9 cellular contexts compared by ENCODE assay signal in the genomic region with DNA sequence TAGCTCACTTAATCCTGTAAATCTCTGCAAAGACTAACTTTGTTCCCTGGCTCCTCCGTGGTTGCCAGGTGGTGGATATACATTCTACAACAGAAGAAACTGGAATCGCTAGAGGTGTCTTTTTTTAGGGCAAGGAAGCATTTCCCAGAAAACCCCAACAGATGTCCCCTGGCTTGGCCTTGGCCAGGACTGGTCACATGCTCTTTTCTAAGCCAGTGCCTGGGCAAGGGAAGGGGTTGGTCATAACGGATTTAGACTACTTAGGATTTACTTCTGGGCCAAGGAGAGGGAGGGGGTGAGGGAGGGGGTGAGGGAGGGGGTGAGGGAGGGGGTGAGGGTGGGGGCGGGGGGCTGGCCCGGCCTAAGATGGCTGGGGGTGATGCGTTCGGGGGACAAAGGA.
DNase-seq lines count a peak whose midpoint lies in the region; ATAC-seq and TF ChIP-seq lines count a peak whose summit lies in the region.
"Had no signal": no experiment of that assay in that cellular context is flagged by ENCODE, and none has a peak within 500 bp of the region (broad histone marks: within the 10 kb centered on the region; RNA-seq: fewer than 3 reads in every experiment).

No MANE protein-coding gene starts in this region.

- H3K27ac Mint-ChIP-seq in memory B cell = peak overlapping the region; percentile 95

- in situ Hi-C loops in transverse colon (cut with MboI; ENCODE audit: low pct_ligation_motif_present in 1 of 4, low pct_unique_long_range_greater_than_20kb in 1 of 4, low sequenced_read_pairs in 3 of 4) = no loop called here

- 19 to 51% methylated on average over 3 to 7 of the region's 7 CpGs for WGBS in transverse colon (ENCODE audit: low coverage in 1 of 2), 2 donors

- intact Hi-C loops in transverse colon (cut with DNase I; ENCODE audit: low total_unique reads) = no loop called here

- H3K4me3 Mint-ChIP-seq in activated T-cell treated with anti-CD3 and anti-CD28 coated beads, Interleukin-2, amount 50 U/mL, for 4 hours = peak overlapping the region; percentile 75
- peak overlapping the region; percentile 91 for H3K4me3 Mint-ChIP-seq in memory B cell

- no peaks in the 10 kb centered on the region for H3K9me3 Mint-ChIP-seq in activated T-cell treated with anti-CD3 and anti-CD28 coated beads, Interleukin-2, amount 50 U/mL, for 4 hours
- no peaks in the 10 kb centered on the region for H3K9me3 Mint-ChIP-seq in memory B cell

- peak overlapping the region; percentile 98 for H3K27ac ChIP-seq in WERI-Rb-1
- H3K27ac ChIP-seq in transverse colon = peak overlapping the region; percentile 76 to 86 (median 84)

- peaks cover 11% of the 10 kb centered on the region for H3K4me1 Mint-ChIP-seq in activated T-cell treated with anti-CD3 and anti-CD28 coated beads, Interleukin-2, amount 50 U/mL, for 4 hours (ENCODE audit: low read depth)
- H3K4me1 Mint-ChIP-seq in memory B cell = peaks cover 17% of the 10 kb centered on the region

- peaks cover 55% of the 10 kb centered on the region for H3K27me3 Mint-ChIP-seq in activated T-cell treated with anti-CD3 and anti-CD28 coated beads, Interleukin-2, amount 50 U/mL, for 4 hours (ENCODE audit: low read depth)
- no peaks in the 10 kb centered on the region for H3K27me3 Mint-ChIP-seq in memory B cell

- TF ChIP-seq CTCF in WERI-Rb-1 (IDR thresholded peaks at IDR 0.05; ENCODE audit: low read depth, low read length) (no peak), transverse colon (IDR thresholded peaks at IDR 0.05) (no peak)

- H3K4me1 ChIP-seq in transverse colon = peaks cover 0 to 20% (median 12%) of the 10 kb centered on the region in 4 donors

- no peak for TF ChIP-seq POLR2A in transverse colon (IDR thresholded peaks at IDR 0.05)

- no peaks in the 10 kb centered on the region for H3K36me3 Mint-ChIP-seq in activated T-cell treated with anti-CD3 and anti-CD28 coated beads, Interleukin-2, amount 50 U/mL, for 4 hours (ENCODE audit: insufficient read depth)
- no peaks in the 10 kb centered on the region for H3K36me3 Mint-ChIP-seq in memory B cell

- no peaks in the 10 kb centered on the region for H3K27me3 ChIP-seq in WERI-Rb-1 (ENCODE audit: insufficient read depth, low read depth, severe bottlenecking)
- no peaks in the 10 kb centered on the region for H3K27me3 ChIP-seq in transverse colon

- H3K4me3 ChIP-seq in WERI-Rb-1 (ENCODE audit: low read depth, low read length) (peak overlapping the region; percentile 64), transverse colon (no peak overlapping the region)

- ATAC-seq in activated T-cell treated with anti-CD3 and anti-CD28 coated beads, Interleukin-2, amount 50 U/mL, for 4 hours = no peak
- ATAC-seq in memory B cell (ENCODE audit: low read depth) = no peak

- DNase-seq in activated T-cell treated with anti-CD3 and anti-CD28 coated beads, Interleukin-2, amount 50 U/mL, for 4 hours = no peak
- no peak for DNase-seq in activated T-cell treated with anti-CD3 and anti-CD28 coated beads, Interleukin-2, amount 50 U/mL, for 48 hours
- peak; percentile 95 for DNase-seq in WERI-Rb-1
- DNase-seq in memory B cell (ENCODE audit: low spot score in 2 of 2) = no peak
- no peak for DNase-seq in transverse colon
- no peak for DNase-seq in AG20443 (ENCODE audit: low spot score)
- no peak for DNase-seq in GM19238 (ENCODE audit: insufficient read length, low spot score)
- no peak for DNase-seq in NCI-H1930 (lab: John Stamatoyannopoulos, UW)
- DNase-seq: SHP77 treated with DMSO at 0.1 percent for 48 hours had no signal

- no peak for TF ChIP-seq EP300 in transverse colon (IDR thresholded peaks at IDR 0.05; ENCODE audit: low read depth)

- H3K36me3 ChIP-seq in WERI-Rb-1 = no peaks in the 10 kb centered on the region
- no peaks in the 10 kb centered on the region for H3K36me3 ChIP-seq in transverse colon

- H3K9me3 ChIP-seq in WERI-Rb-1 (ENCODE audit: severe bottlenecking) = no peaks in the 10 kb centered on the region
- no peaks in the 10 kb centered on the region for H3K9me3 ChIP-seq in transverse colon
